ENCODE assay signal across 20 cellular contexts in genomic region chr4:73692284-73692683, GRCh38. TPM values are rescaled to one million over a fixed set of nuclear protein-coding genes. Genes with fewer than 3 reads are reported as not detected.
A peak's percentile ranks its signal among the peaks of the same experiment; 100 is the strongest.
DNase-seq lines count a peak whose midpoint lies in the region; ATAC-seq, FAIRE-seq and TF ChIP-seq lines count a peak whose summit lies in the region.
"Had no signal": no experiment of that assay in that cellular context is flagged by ENCODE, and none has a peak within 500 bp of the region (broad histone marks: within the 10 kb centered on the region; RNA-seq: fewer than 3 reads in every experiment).

No MANE protein-coding gene starts in this region.

- H3K27ac Mint-ChIP-seq in HFFc6 = no peak overlapping the region
- H3K27ac Mint-ChIP-seq: CD8-positive, alpha-beta memory T cell; T-cell had no signal

- no peak for TF ChIP-seq CTCF in HFFc6 (IDR thresholded peaks at IDR 0.05)
- no peak for TF ChIP-seq CTCF in RWPE2 (IDR thresholded peaks at IDR 0.05; ENCODE audit: poor library complexity, severe bottlenecking)
- no peak for TF ChIP-seq CTCF in fibroblast of the aortic adventitia (IDR thresholded peaks at IDR 0.05; ENCODE audit: insufficient read depth, low read length)
- TF ChIP-seq CTCF in kidney (IDR thresholded peaks at IDR 0.05; ENCODE audit: borderline replicate concordance, extremely low read depth, insufficient read depth) = no peak
- no peak for TF ChIP-seq CTCF in esophagus squamous epithelium (IDR thresholded peaks at IDR 0.05)

- no peaks in the 10 kb centered on the region for H3K36me3 Mint-ChIP-seq in HFFc6 (ENCODE audit: low read depth)
- H3K36me3 Mint-ChIP-seq: CD8-positive, alpha-beta memory T cell; T-cell had no signal

- in situ Hi-C loops in KBM-7 (cut with MboI; ENCODE audit: low pct_unique_long_range_greater_than_20kb, low sequenced_read_pairs) = no loop called here

- H3K36me3 ChIP-seq in ACC112 (ENCODE audit: insufficient read depth, low read length) (no peaks in the 10 kb centered on the region), RWPE2 (ENCODE audit: low read depth) (no peaks in the 10 kb centered on the region), kidney (ENCODE audit: control insufficient read depth in 1 of 2, insufficient read depth in 2 of 2, low read length in 2 of 2) (no peaks in the 10 kb centered on the region), esophagus squamous epithelium (no peaks in the 10 kb centered on the region)
- H3K36me3 ChIP-seq: HAP-1 had no signal

- FAIRE-seq in kidney (lab: Jason Lieb, UNC) = no peak
- FAIRE-seq: RCC 7860 had no signal

- peak; percentile 62; the same call in 2 of the 3 replicates for ATAC-seq in RWPE2 (ENCODE audit: low read depth)
- ATAC-seq: T-cell had no signal

- H3K27me3 Mint-ChIP-seq in HFFc6 (ENCODE audit: insufficient read depth) = no peaks in the 10 kb centered on the region

- WGBS in esophagus squamous epithelium, 2 donors = 27 to 32% methylated on average over 1 of the region's 1 CpG

- H3K4me1 ChIP-seq in ACC112 (ENCODE audit: control insufficient read depth, insufficient read depth, low read length, unreplicated experiment) (peaks cover 26% of the 10 kb centered on the region), RWPE2 (ENCODE audit: insufficient read depth, poor library complexity, severe bottlenecking) (peaks cover 23% of the 10 kb centered on the region), kidney (ENCODE audit: control insufficient read depth in 1 of 2, insufficient read depth in 1 of 2, low read depth in 1 of 2, low read length in 2 of 2) (no peaks in the 10 kb centered on the region), esophagus squamous epithelium (no peaks in the 10 kb centered on the region)
- H3K4me1 ChIP-seq: HAP-1 had no signal

- no peak overlapping the region for H3K9ac ChIP-seq in kidney (ENCODE audit: low read length in 2 of 2)

- H3K27ac ChIP-seq in ACC112 (ENCODE audit: low read depth, low read length) (no peak overlapping the region), RWPE2 (ENCODE audit: poor library complexity, severe bottlenecking) (peak overlapping the region; percentile 29), kidney (ENCODE audit: low read depth in 2 of 2, low read length in 2 of 2) (no peak overlapping the region), esophagus squamous epithelium (no peak overlapping the region)
- H3K27ac ChIP-seq: SK-N-MC had no signal

- intact Hi-C loops in kidney (cut with DNase I) = no loop called here
- intact Hi-C loops in esophagus squamous epithelium (cut with DNase I) = no loop called here

- no peak overlapping the region for H3K4me3 Mint-ChIP-seq in HFFc6
- H3K4me3 Mint-ChIP-seq: CD8-positive, alpha-beta memory T cell; T-cell had no signal

- H3K9me3 ChIP-seq in RWPE2 (ENCODE audit: severe bottlenecking) = no peaks in the 10 kb centered on the region
- no peaks in the 10 kb centered on the region for H3K9me3 ChIP-seq in kidney (ENCODE audit: control insufficient read depth in 1 of 2, low read length in 2 of 2)
- H3K9me3 ChIP-seq in esophagus squamous epithelium = no peaks in the 10 kb centered on the region
- H3K9me3 ChIP-seq: HAP-1 had no signal

- no peaks in the 10 kb centered on the region for H3K79me2 ChIP-seq in ACC112 (ENCODE audit: control insufficient read depth, insufficient read depth, low read length, unreplicated experiment)

- no peaks in the 10 kb centered on the region for H3K9me3 Mint-ChIP-seq in HFFc6

- peak overlapping the region; percentile 2 for H2AFZ ChIP-seq in ACC112 (ENCODE audit: low read length, unreplicated experiment)

- H3K4me3 ChIP-seq in ACC112 (ENCODE audit: low read depth, low read length) (no peak overlapping the region), RWPE2 (ENCODE audit: severe bottlenecking) (no peak overlapping the region), fibroblast of the aortic adventitia (ENCODE audit: low read depth, low read length) (no peak overlapping the region), kidney (ENCODE audit: low read length in 2 of 2) (no peak overlapping the region), esophagus squamous epithelium (no peak overlapping the region)
- H3K4me3 ChIP-seq: HAP-1, SK-N-MC had no signal

- no peak for TF ChIP-seq POLR2A in esophagus squamous epithelium (IDR thresholded peaks at IDR 0.05)

- peaks cover 43% of the 10 kb centered on the region for H3K4me1 Mint-ChIP-seq in HFFc6 (ENCODE audit: low read depth)
- H3K4me1 Mint-ChIP-seq: CD8-positive, alpha-beta memory T cell; T-cell had no signal

- DNase-seq in HFFc6 (peak; percentile 39), RWPE2 (ENCODE audit: low spot score) (no peak), fibroblast of the aortic adventitia (ENCODE audit: low read depth) (peak; percentile 35), activated gamma-delta T cell treated with Interleukin-2 at 50 U/mL for 16 hours (no peak), kidney (no peak), KBM-7 (no peak), esophagus squamous epithelium (lab: John Stamatoyannopoulos, UW) (no peak)
- DNase-seq: C1 segment of cervical spinal cord; CD8-positive, alpha-beta memory T cell; DND-41; GDM1; MV-4-11; NCI-H2171; NCI-H69; Right ventricle myocardium superior; T-cell had no signal

- H3K27me3 ChIP-seq in ACC112 (ENCODE audit: insufficient read depth, low read length) = no peaks in the 10 kb centered on the region
- H3K27me3 ChIP-seq in RWPE2 (ENCODE audit: insufficient read depth, poor library complexity, severe bottlenecking) = no peaks in the 10 kb centered on the region
- no peaks in the 10 kb centered on the region for H3K27me3 ChIP-seq in esophagus squamous epithelium

RNA-seq across cellular contexts. Expression of gene CXCL8, which starts 48.1 kb away (rescaled TPM):
- 1 to 10 TPM in 4 of 6 experiments, under 1 TPM in 2; 0.47 to 3.2 (median 2.1) TPM for total RNA-seq in HFFc6 (2021; fragmentation: NEBNext Ultra II Directional; extraction: Animal tissue kit (Norgen Biotek cat#: 25700))
- 0.98 and 2.4 TPM in 2 replicates for total RNA-seq in fibroblast of the aortic adventitia (ENCODE audit: low replicate concordance)
- 4.8 TPM for total RNA-seq in kidney
- 1.3 TPM for polyA plus RNA-seq in kidney (ENCODE audit: insufficient read depth, low read depth, low replicate concordance)
- total RNA-seq in esophagus squamous epithelium = 10 to 100 TPM in 1 of 4 donors, 1 to 10 TPM in 1, under 1 TPM in 1, not detected in 1; 0.76 to 90.2 (median 2.4) TPM
- total RNA-seq: Right ventricle myocardium superior had no signal
- polyA plus RNA-seq: CD8-positive, alpha-beta memory T cell had no signal

Comparison
In these comparisons a context has a peak if more than half of its experiments do, and no peak if none do; other contexts are left out.
1. DNase-seq: peak in HFFc6 (single experiment) and fibroblast of the aortic adventitia (single experiment); none in RWPE2 (single experiment), activated gamma-delta T cell treated with Interleukin-2 at 50 U/mL for 16 hours (single experiment), kidney (single experiment), KBM-7 (single experiment) and esophagus squamous epithelium (single experiment).